Comparison of ENCODE assay signal across 19 cellular contexts in genomic region chrX:38881066-38881465, GRCh38.
DNase-seq lines count a peak whose midpoint lies in the region; ATAC-seq, FAIRE-seq and TF ChIP-seq lines count a peak whose summit lies in the region.
"Had no signal": no experiment of that assay in that cellular context is flagged by ENCODE, and none has a peak within 500 bp of the region (broad histone marks: within the 10 kb centered on the region; RNA-seq: fewer than 3 reads in every experiment).

No MANE protein-coding gene starts in this region.

- intact Hi-C loops in A673 (cut with micrococcal nuclease; ENCODE audit: unreplicated experiment) = no loop called here

- peak overlapping the region; percentile 74 for H3K9ac ChIP-seq in Loucy (ENCODE audit: low read depth, low read length, poor library complexity, severe bottlenecking)

- no peaks in the 10 kb centered on the region for H3K27me3 ChIP-seq in Loucy (ENCODE audit: insufficient read depth, low read length, poor library complexity, severe bottlenecking)
- no peaks in the 10 kb centered on the region for H3K27me3 ChIP-seq in A673 (replicated peaks; ENCODE audit: insufficient read depth, low read depth, low read length, poor library complexity)
- H3K27me3 ChIP-seq: BE2C had no signal

- no peaks in the 10 kb centered on the region for H3K9me3 Mint-ChIP-seq in stimulated activated memory B cell treated with anti-CD40 and anti-IgM and Interleukin-4, amounts not matched to agents 10 μg/mL and 1 μg/mL and 100 μg/mL, for 72 hours
- H3K9me3 Mint-ChIP-seq: CD8-positive, alpha-beta T cell; T-cell had no signal

- DNase-seq in GM18507 (ENCODE audit: extremely low spot score, insufficient read length, low read depth) = no peak
- DNase-seq in epithelial cell of prostate (ENCODE audit: low read depth, low spot score) = no peak
- no peak for DNase-seq in A673 (ENCODE audit: low spot score)
- DNase-seq in NCI-H1694 (lab: John Stamatoyannopoulos, UW) = no peak
- no peak for DNase-seq in NCI-H1694 treated with DMSO at 0.1 percent for 48 hours (lab: John Stamatoyannopoulos, UW)
- DNase-seq: BE2C; CD8-positive, alpha-beta T cell; Karpas-422; MM.1S; NCI-H1105 treated with DMSO at 0.1 percent for 48 hours; NCI-H187 treated with DMSO at 0.1 percent for 48 hours; NCI-H446; NCI-H748 treated with DMSO at 0.1 percent for 48 hours; T-cell had no signal

- peak overlapping the region; percentile 78 for H3K4me2 ChIP-seq in Loucy (ENCODE audit: low read depth, low read length, poor library complexity, severe bottlenecking)

- H3K4me3 Mint-ChIP-seq in stimulated activated memory B cell treated with anti-CD40 and anti-IgM and Interleukin-4, amounts not matched to agents 10 μg/mL and 1 μg/mL and 100 μg/mL, for 72 hours = no peak overlapping the region
- H3K4me3 Mint-ChIP-seq: CD8-positive, alpha-beta T cell had no signal

- peak; percentile 89 for FAIRE-seq in GM18507 (lab: Jason Lieb, UNC)

- no peaks in the 10 kb centered on the region for H3K79me2 ChIP-seq in Loucy (ENCODE audit: insufficient read depth, low read length)

- peaks cover 49% of the 10 kb centered on the region for H3K4me1 ChIP-seq in Loucy (ENCODE audit: insufficient read depth, low read length, poor library complexity, severe bottlenecking)
- H3K4me1 ChIP-seq in A673 (ENCODE audit: insufficient read depth, low read length, poor library complexity, severe bottlenecking) = no peaks in the 10 kb centered on the region
- H3K4me1 ChIP-seq: BE2C, HAP-1 had no signal

- H3K27ac Mint-ChIP-seq in stimulated activated memory B cell treated with anti-CD40 and anti-IgM and Interleukin-4, amounts not matched to agents 10 μg/mL and 1 μg/mL and 100 μg/mL, for 72 hours = peak overlapping the region; percentile 69
- H3K27ac Mint-ChIP-seq: CD8-positive, alpha-beta T cell had no signal

- no peaks in the 10 kb centered on the region for H3K36me3 Mint-ChIP-seq in stimulated activated memory B cell treated with anti-CD40 and anti-IgM and Interleukin-4, amounts not matched to agents 10 μg/mL and 1 μg/mL and 100 μg/mL, for 72 hours
- H3K36me3 Mint-ChIP-seq: CD8-positive, alpha-beta T cell; T-cell had no signal

- CTCF ChIA-PET in A673 (lab: Charles Lee) = interaction anchor here (0.6 kb wide), 1 partner anchor 17 kb away, joined by 4 read pairs; no protein-coding TSS in a partner anchor

- H3K27ac ChIP-seq in epithelial cell of prostate = peak overlapping the region; percentile 93
- no peak overlapping the region for H3K27ac ChIP-seq in A673 (ENCODE audit: low read depth, low read length, poor library complexity, severe bottlenecking)

- H3K36me3 ChIP-seq in Loucy (ENCODE audit: insufficient read depth, low read length) (no peaks in the 10 kb centered on the region), A673 (ENCODE audit: insufficient read depth, low read length, poor library complexity, severe bottlenecking) (no peaks in the 10 kb centered on the region)
- H3K36me3 ChIP-seq: BE2C, HAP-1 had no signal

- H3K9me2 ChIP-seq in Loucy (replicated peaks; ENCODE audit: low read depth, low read length) = no peaks in the 10 kb centered on the region

- H2AFZ ChIP-seq in Loucy (ENCODE audit: low read length) = no peak overlapping the region

- no TSS peak for BruUV-seq in A673 (replicated peaks; lab: Mats Ljungman, UMichigan)

- H3K4me3 ChIP-seq in Loucy (ENCODE audit: low read length, poor library complexity, severe bottlenecking) = peak overlapping the region; percentile 57
- H3K4me3 ChIP-seq in A673 (ENCODE audit: low read depth, low read length, poor library complexity, severe bottlenecking) = no peak overlapping the region
- H3K4me3 ChIP-seq: HAP-1 had no signal

- POLR2A ChIA-PET in A673 (lab: Charles Lee; ENCODE audit: low non-redundant PET) = no interaction called here

- H3F3A ChIP-seq in Loucy (ENCODE audit: low read depth) = peaks cover 10% of the 10 kb centered on the region

- no peaks in the 10 kb centered on the region for H3K9me3 ChIP-seq in Loucy (ENCODE audit: insufficient read depth, low read depth, low read length)
- H3K9me3 ChIP-seq in A673 (ENCODE audit: low read depth, low read length, poor library complexity, severe bottlenecking) = no peaks in the 10 kb centered on the region
- H3K9me3 ChIP-seq: BE2C, HAP-1 had no signal

- H4K20me1 ChIP-seq in Loucy (ENCODE audit: insufficient read depth, low read length, poor library complexity, severe bottlenecking) = no peaks in the 10 kb centered on the region

- H3K27me3 Mint-ChIP-seq in stimulated activated memory B cell treated with anti-CD40 and anti-IgM and Interleukin-4, amounts not matched to agents 10 μg/mL and 1 μg/mL and 100 μg/mL, for 72 hours = no peaks in the 10 kb centered on the region
- H3K27me3 Mint-ChIP-seq: T-cell had no signal

- TF ChIP-seq CTCF in Loucy (conservative IDR thresholded peaks at IDR 0.05; ENCODE audit: low read length) = no peak
- TF ChIP-seq CTCF in A673 (conservative IDR thresholded peaks at IDR 0.05; ENCODE audit: low read depth, low read length) = no peak

- peaks cover 32% of the 10 kb centered on the region for H3K4me1 Mint-ChIP-seq in stimulated activated memory B cell treated with anti-CD40 and anti-IgM and Interleukin-4, amounts not matched to agents 10 μg/mL and 1 μg/mL and 100 μg/mL, for 72 hours

- ATAC-seq in stimulated activated memory B cell treated with anti-CD40 and anti-IgM and Interleukin-4, amounts not matched to agents 10 μg/mL and 1 μg/mL and 100 μg/mL, for 72 hours = peak; percentile 18
- ATAC-seq in GM18868 (IDR thresholded peaks at IDR 0.05; ENCODE audit: unreplicated experiment) = no peak
- ATAC-seq: CD8-positive, alpha-beta T cell; Panc1; T-cell had no signal
